11 cellular contexts compared by ENCODE assay signal in genomic region chr2:65351234-65351947, GRCh38.
DNase-seq lines count a peak whose midpoint lies in the region; ATAC-seq and TF ChIP-seq lines count a peak whose summit lies in the region.
"Had no signal": no experiment of that assay in that cellular context is flagged by ENCODE, and none has a peak within 500 bp of the region (broad histone marks: within the 10 kb centered on the region; RNA-seq: fewer than 3 reads in every experiment).

No MANE protein-coding gene starts in this region.

- no peak for TF ChIP-seq POLR2A in uterus (IDR thresholded peaks at IDR 0.05)

- no peaks in the 10 kb centered on the region for H3K9me3 ChIP-seq in WERI-Rb-1 (ENCODE audit: severe bottlenecking)
- no peaks in the 10 kb centered on the region for H3K9me3 ChIP-seq in uterus
- H3K9me3 ChIP-seq: sigmoid colon had no signal

- no peak for DNase-seq in Right ventricle myocardium inferior (ENCODE audit: missing footprints)
- no peak for DNase-seq in cardiac septum (ENCODE audit: low spot score)
- DNase-seq in WERI-Rb-1: peak; percentile 93
- peak; percentile 49 for DNase-seq in left kidney (ENCODE audit: low read depth, low spot score)
- no peak for DNase-seq in uterus
- no peak for DNase-seq in T-helper 2 cell
- DNase-seq: ACHN, NCI-H748 treated with DMSO at 0.1 percent for 48 hours, sigmoid colon had no signal

- no peaks in the 10 kb centered on the region for H3K36me3 ChIP-seq in WERI-Rb-1
- no peaks in the 10 kb centered on the region for H3K36me3 ChIP-seq in uterus
- H3K36me3 ChIP-seq: sigmoid colon had no signal

- intact Hi-C loops in Right ventricle myocardium inferior (cut with DNase I) (no loop called here), cardiac septum (cut with DNase I) (no loop called here), uterus (cut with DNase I; ENCODE audit: low total_unique reads) (no loop called here)

- ATAC-seq in Right ventricle myocardium inferior (peak; percentile 59), HG02884 (IDR thresholded peaks at IDR 0.05; ENCODE audit: unreplicated experiment) (no peak), HG03025 (IDR thresholded peaks at IDR 0.05; ENCODE audit: low FRiP score, unreplicated experiment) (no peak)

- no peaks in the 10 kb centered on the region for H3K4me1 ChIP-seq in uterus

- TF ChIP-seq CTCF in WERI-Rb-1 (IDR thresholded peaks at IDR 0.05; ENCODE audit: low read depth, low read length) (no peak), uterus (IDR thresholded peaks at IDR 0.05) (no peak)

- H3K27me3 ChIP-seq in WERI-Rb-1 (ENCODE audit: insufficient read depth, low read depth, severe bottlenecking) (no peaks in the 10 kb centered on the region), uterus (no peaks in the 10 kb centered on the region)
- H3K27me3 ChIP-seq: sigmoid colon had no signal

- H3K4me3 ChIP-seq in WERI-Rb-1 (ENCODE audit: low read depth, low read length): no peak overlapping the region
- H3K4me3 ChIP-seq in uterus: no peak overlapping the region
- H3K4me3 ChIP-seq: sigmoid colon had no signal

- peak overlapping the region; percentile 69 for H3K27ac ChIP-seq in WERI-Rb-1
- peak overlapping the region; percentile 35 to 56 for H3K27ac ChIP-seq in uterus

Comparison
In these comparisons a context has a peak if more than half of its experiments do, and no peak if none do; other contexts are left out.
1. DNase-seq: peak in WERI-Rb-1 (single experiment) and left kidney (single experiment); none in Right ventricle myocardium inferior (single experiment), cardiac septum (single experiment), uterus (0 of 2) and T-helper 2 cell (0 of 5).